21 cellular contexts compared by ENCODE assay signal in genomic region chr6:123635144-123635543, GRCh38. TPM values are rescaled to one million over a fixed set of nuclear protein-coding genes. Genes with fewer than 3 reads are reported as not detected.
DNase-seq lines count a peak whose midpoint lies in the region; ATAC-seq and TF ChIP-seq lines count a peak whose summit lies in the region.
"Had no signal": no experiment of that assay in that cellular context is flagged by ENCODE, and none has a peak within 500 bp of the region (broad histone marks: within the 10 kb centered on the region; RNA-seq: fewer than 3 reads in every experiment).

No MANE protein-coding gene starts in this region.

- H3K4me1 ChIP-seq in left ventricle myocardium inferior (peaks cover 29% of the 10 kb centered on the region), neuron (ENCODE audit: insufficient read depth, low read length) (peaks cover 33% of the 10 kb centered on the region)

- H2AFZ ChIP-seq in neuron (ENCODE audit: low read depth, low read length) = peak overlapping the region; percentile 35

- no peaks in the 10 kb centered on the region for H3K9me3 ChIP-seq in left ventricle myocardium inferior (replicated peaks)
- no peaks in the 10 kb centered on the region for H3K9me3 ChIP-seq in neuron (ENCODE audit: low read length)
- H3K9me3 ChIP-seq: SK-N-SH had no signal

- peak overlapping the region; percentile 94 for H3K27ac ChIP-seq in left ventricle myocardium inferior (replicated peaks)
- H3K27ac ChIP-seq: 22Rv1 had no signal

- H3K36me3 ChIP-seq in left ventricle myocardium inferior (no peaks in the 10 kb centered on the region), neuron (ENCODE audit: insufficient read depth, low read length) (no peaks in the 10 kb centered on the region)

- H3K4me3 ChIP-seq in left ventricle myocardium inferior (peak overlapping the region; percentile 63), neuron (ENCODE audit: low read length) (no peak overlapping the region)

- no peak for TF ChIP-seq CTCF in left ventricle myocardium inferior (IDR thresholded peaks at IDR 0.05; ENCODE audit: borderline replicate concordance)

- no peak for ATAC-seq in Right ventricle myocardium inferior
- no peak for ATAC-seq in HG03442 (IDR thresholded peaks at IDR 0.05; ENCODE audit: unreplicated experiment)
- ATAC-seq: HepG2 had no signal

- intact Hi-C loops in left ventricle myocardium inferior (cut with micrococcal nuclease) (no loop called here), Right ventricle myocardium inferior (cut with DNase I) (loop anchor here (1.0 to 5.0 kb wide), 3 partner anchors 116 to 1508 kb away; no protein-coding TSS in a partner anchor)

- DNase-seq in DMS 273 (lab: John Stamatoyannopoulos, UW; ENCODE audit: unreplicated experiment) (peak; percentile 5), DMS 273 treated with DMSO at 0.1 percent for 48 hours (lab: John Stamatoyannopoulos, UW) (no peak), left ventricle myocardium inferior (no peak), Right ventricle myocardium inferior (ENCODE audit: missing footprints) (no peak), germinal center (ENCODE audit: low spot score) (no peak)
- DNase-seq in activated CD8-positive, alpha-beta memory T cell treated with anti-CD3 and anti-CD28 coated beads for 24 hours = no peak
- DNase-seq: AML-193, DND-41, KG1, NCI-H1048, NCI-H1436, NCI-H1930, NCI-H226, SHP77 treated with DMSO at 0.1 percent for 48 hours, SK-N-SH had no signal

- H3K27me3 ChIP-seq in left ventricle myocardium inferior (ENCODE audit: low read depth) (no peaks in the 10 kb centered on the region), neuron (ENCODE audit: insufficient read depth, low read length) (no peaks in the 10 kb centered on the region)

RNA-seq across cellular contexts. Expression of gene TRDN, which starts 1.6 kb away (rescaled TPM):
- total RNA-seq in left ventricle myocardium inferior (453 TPM), Right ventricle myocardium inferior (394 TPM)
- total RNA-seq: G401, HepG2, OCI-LY7 had no signal
